In the genomic region with DNA sequence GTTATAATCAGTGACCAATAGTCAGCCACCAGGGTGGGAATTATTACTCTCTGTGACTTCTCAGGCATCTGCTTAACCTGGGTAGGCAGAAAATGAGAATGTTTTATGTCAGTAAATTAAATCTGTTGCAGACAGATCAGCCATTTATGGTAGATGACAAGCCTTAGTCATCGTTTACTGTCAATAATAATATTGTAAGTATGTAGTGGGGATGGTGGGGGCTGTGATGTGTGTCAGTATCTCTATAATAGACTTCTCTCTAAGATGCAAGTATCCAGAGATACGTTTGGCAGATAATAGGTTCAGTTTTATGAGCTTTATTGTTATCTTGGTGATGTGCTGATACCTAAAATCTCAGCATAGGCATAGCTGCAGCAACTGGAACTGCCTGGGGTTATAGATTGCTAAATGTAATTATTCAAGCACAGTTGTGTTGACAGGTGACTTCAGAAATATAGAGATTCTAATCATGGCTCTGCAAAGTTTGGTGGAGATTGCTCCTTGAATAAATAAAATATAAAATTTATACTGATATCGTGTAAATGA, we compare ENCODE assay signal across 28 cellular contexts.
"Had no signal": no experiment of that assay in that cellular context is flagged by ENCODE, and none has a peak within 500 bp of the region (broad histone marks: within the 10 kb centered on the region; RNA-seq: fewer than 3 reads in every experiment).

No MANE protein-coding gene starts in this region.

- H3K9me3 ChIP-seq: esophagus squamous epithelium, heart right ventricle, left lung, prostate gland, right atrium auricular region, stomach, thyroid gland had no signal

- ATAC-seq: effector memory CD8-positive, alpha-beta T cell; heart right ventricle; left cardiac atrium; left lung; naive thymus-derived CD4-positive, alpha-beta T cell; sciatic nerve; stimulated activated effector memory CD8-positive, alpha-beta T cell treated with anti-CD3 and anti-CD28 coated beads, Interleukin-12 subunit alpha, Interleukin-12 subunit beta, amount 100 ng/mL, for 72 hours had no signal

- H3K27ac ChIP-seq: esophagus squamous epithelium, heart right ventricle, left lung, prostate gland, right atrium auricular region, stomach, thyroid gland had no signal

- H3K4me1 Mint-ChIP-seq: nephron had no signal

- H3K4me3 ChIP-seq: esophagus squamous epithelium, heart right ventricle, left lung, prostate gland, right atrium auricular region, smooth muscle cell, stomach, thyroid gland had no signal

- H3K9me3 Mint-ChIP-seq: effector memory CD8-positive, alpha-beta T cell; naive thymus-derived CD4-positive, alpha-beta T cell; nephron; stimulated activated effector memory CD8-positive, alpha-beta T cell treated with anti-CD3 and anti-CD28 coated beads, Interleukin-12 subunit alpha, Interleukin-12 subunit beta, amount 100 ng/mL, for 72 hours had no signal

- H3K27me3 Mint-ChIP-seq: effector memory CD8-positive, alpha-beta T cell; naive thymus-derived CD4-positive, alpha-beta T cell had no signal

- H3K4me3 Mint-ChIP-seq: effector memory CD8-positive, alpha-beta T cell; naive thymus-derived CD4-positive, alpha-beta T cell; nephron; stimulated activated effector memory CD8-positive, alpha-beta T cell treated with anti-CD3 and anti-CD28 coated beads, Interleukin-12 subunit alpha, Interleukin-12 subunit beta, amount 100 ng/mL, for 72 hours had no signal

- H3K27ac Mint-ChIP-seq: effector memory CD8-positive, alpha-beta T cell; nephron; stimulated activated effector memory CD8-positive, alpha-beta T cell treated with anti-CD3 and anti-CD28 coated beads, Interleukin-12 subunit alpha, Interleukin-12 subunit beta, amount 100 ng/mL, for 72 hours had no signal

- DNase-seq: cortex of kidney; effector memory CD8-positive, alpha-beta T cell; erythroblast; esophagus squamous epithelium; foreskin melanocyte; glutamatergic neuron; heart right ventricle; hippocampal formation; left cardiac atrium; left lung; mammary epithelial cell; mesendoderm; midbrain; naive thymus-derived CD4-positive, alpha-beta T cell; nucleus accumbens; stimulated activated CD4-positive, alpha-beta T cell treated with anti-CD3 and anti-CD28 coated beads, Interleukin-12 subunit alpha, Interleukin-12 subunit beta, amount 100 ng/mL, for 4 hours; stimulated activated CD4-positive, alpha-beta T cell treated with anti-CD3 and anti-CD28 coated beads, Interleukin-1b, Interleukin-23, amount 100 ng/mL, for 48 hours; stimulated activated CD4-positive, alpha-beta T cell treated with anti-CD3 and anti-CD28 coated beads, Interleukin-4, amount 100 ng/mL, for 24 hours; stimulated activated naive CD4-positive, alpha-beta T cell treated with Interleukin-2 at 50 U/mL for 16 hours; stomach; thyroid gland; trophoblast cell had no signal

- H3K36me3 Mint-ChIP-seq: naive thymus-derived CD4-positive, alpha-beta T cell; stimulated activated effector memory CD8-positive, alpha-beta T cell treated with anti-CD3 and anti-CD28 coated beads, Interleukin-12 subunit alpha, Interleukin-12 subunit beta, amount 100 ng/mL, for 72 hours had no signal

- H3K27me3 ChIP-seq: esophagus squamous epithelium, heart right ventricle, left lung, right atrium auricular region, stomach, thyroid gland had no signal

- H3K4me2 ChIP-seq: smooth muscle cell had no signal

- H3K36me3 ChIP-seq: esophagus squamous epithelium, heart right ventricle, left lung, prostate gland, right atrium auricular region, stomach, thyroid gland had no signal
